ENCODE assay signal across 1 cellular context in the genomic region with DNA sequence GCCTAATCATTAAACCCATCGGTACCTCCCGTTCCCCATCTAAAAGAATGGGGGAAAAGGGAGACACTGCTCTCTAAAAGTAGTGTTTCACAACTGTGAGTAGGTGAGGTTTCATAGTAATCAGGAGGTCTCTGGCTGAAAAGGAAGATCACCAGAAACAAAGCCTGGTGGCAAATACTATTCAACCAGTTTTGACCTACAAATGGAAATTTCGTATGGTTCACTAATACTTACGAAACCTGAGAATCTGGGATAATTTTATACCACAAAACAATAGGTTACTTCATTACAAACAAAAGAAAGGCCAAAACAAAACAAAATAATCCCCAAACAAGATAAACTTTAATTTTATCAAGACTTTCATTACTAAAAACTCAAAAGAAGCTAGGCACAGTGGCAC.
TF ChIP-seq lines count a peak whose summit lies in the region.

No MANE protein-coding gene starts in this region.

TF ChIP-seq in K562, 482 proteins besides CTCF, POLR2A, EP300 and RAD21 (continued from another document):
- no peak for TF ChIP-seq ZBTB11 (CRISPR knock-in tag; IDR thresholded peaks at IDR 0.05)
